Comparison of ENCODE assay signal across 18 cellular contexts in the genomic region with DNA sequence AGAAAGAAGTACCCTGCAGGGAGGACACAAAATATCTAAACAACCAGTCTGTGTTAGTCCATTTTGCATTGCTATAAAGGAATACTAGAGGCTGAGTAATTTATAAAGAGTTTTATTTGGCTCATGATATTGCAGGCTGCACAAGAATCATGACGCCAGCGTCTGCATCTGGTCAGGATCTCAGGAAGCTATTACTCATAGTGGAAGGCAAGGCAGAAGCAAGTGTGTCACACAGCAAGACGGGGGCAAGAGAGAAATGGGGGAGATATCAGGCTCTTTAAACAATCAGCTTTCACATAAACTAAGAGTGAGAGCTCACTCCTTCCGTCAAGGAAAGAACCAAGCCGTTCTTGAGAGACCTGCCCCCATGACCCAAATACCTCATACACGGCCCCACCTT.
A peak's percentile ranks its signal among the peaks of the same experiment; 100 is the strongest.
DNase-seq lines count a peak whose midpoint lies in the region; ATAC-seq and TF ChIP-seq lines count a peak whose summit lies in the region.
"Had no signal": no experiment of that assay in that cellular context is flagged by ENCODE, and none has a peak within 500 bp of the region (broad histone marks: within the 10 kb centered on the region; RNA-seq: fewer than 3 reads in every experiment).

No MANE protein-coding gene starts in this region.

- H3K9ac ChIP-seq in mesenchymal stem cell (ENCODE audit: low read length), result peak overlapping the region; percentile 31
- H3K9ac ChIP-seq: neural progenitor cell had no signal

- no peaks in the 10 kb centered on the region for H3K36me3 ChIP-seq in mesenchymal stem cell (ENCODE audit: control insufficient read depth in 1 of 2, insufficient read depth in 2 of 2, low read depth in 1 of 2, low read length in 2 of 2)
- H3K36me3 ChIP-seq: BE2C, neural progenitor cell had no signal

- TF ChIP-seq CTCF in AG10803 (conservative IDR thresholded peaks at IDR 0.05; ENCODE audit: low read length) (no peak), astrocyte of the cerebellum (IDR thresholded peaks at IDR 0.05; ENCODE audit: low read depth, low read length, missing control alignments) (no peak)

- no peak overlapping the region for H3K27ac ChIP-seq in mesenchymal stem cell (ENCODE audit: low read length, poor library complexity, severe bottlenecking)
- H3K27ac ChIP-seq: neural progenitor cell, skin epidermis had no signal

- no peak overlapping the region for H2BK15ac ChIP-seq in mesenchymal stem cell (ENCODE audit: low read depth, poor library complexity, severe bottlenecking)

- H3K18ac ChIP-seq in mesenchymal stem cell (ENCODE audit: low read depth in 1 of 2, low read length in 2 of 2), result no peak overlapping the region

- no peak overlapping the region for H2BK12ac ChIP-seq in mesenchymal stem cell (ENCODE audit: low read length in 2 of 2)

- WGBS in mesenchymal stem cell, result 49% methylated on average over 6 of the region's 6 CpGs

- H3K4ac ChIP-seq in mesenchymal stem cell (ENCODE audit: low read depth in 1 of 2, low read length in 2 of 2), result no peak overlapping the region

- H2BK120ac ChIP-seq in mesenchymal stem cell (ENCODE audit: low read depth, low read length), result no peak overlapping the region

- H2AK5ac ChIP-seq in mesenchymal stem cell (ENCODE audit: low read length, severe bottlenecking), result no peak overlapping the region

- H4K8ac ChIP-seq in mesenchymal stem cell (ENCODE audit: low read length), result no peak overlapping the region

- peaks cover 2% of the 10 kb centered on the region for H3K4me1 ChIP-seq in mesenchymal stem cell (ENCODE audit: control insufficient read depth, insufficient read depth, low read depth, low read length)
- H3K4me1 ChIP-seq: BE2C, neural progenitor cell had no signal

- no peak overlapping the region for H3K14ac ChIP-seq in mesenchymal stem cell (ENCODE audit: low read length in 2 of 2)

- H3K79me1 ChIP-seq in mesenchymal stem cell (replicated peaks; ENCODE audit: low read length, poor library complexity, severe bottlenecking), result no peaks in the 10 kb centered on the region

- no peak for ATAC-seq in GM18867 (IDR thresholded peaks at IDR 0.05; ENCODE audit: unreplicated experiment)
- no peak for ATAC-seq in HG02973 (IDR thresholded peaks at IDR 0.05; ENCODE audit: unreplicated experiment)
- ATAC-seq: HCT116; stimulated activated naive B cell treated with anti-CD40 and anti-IgM and Interleukin-4, amounts not matched to agents 10 μg/mL and 1 μg/mL and 100 μg/mL, for 72 hours had no signal

- in situ Hi-C loops in astrocyte of the cerebellum (cut with HindIII; ENCODE audit: low sequenced_read_pairs), result no loop called here

- H3K9me3 ChIP-seq in mesenchymal stem cell (ENCODE audit: control insufficient read depth, low read length), result no peaks in the 10 kb centered on the region
- H3K9me3 ChIP-seq: BE2C had no signal

- H3K4me2 ChIP-seq in mesenchymal stem cell (ENCODE audit: low read length, poor library complexity, severe bottlenecking), result no peak overlapping the region
- H3K4me2 ChIP-seq: neural progenitor cell had no signal

- no peak overlapping the region for H2BK5ac ChIP-seq in mesenchymal stem cell (ENCODE audit: low read depth, low read length, poor library complexity, severe bottlenecking)

- no peak overlapping the region for H2AFZ ChIP-seq in mesenchymal stem cell (ENCODE audit: low read depth, low read length)
- H2AFZ ChIP-seq: neural progenitor cell had no signal

- H4K91ac ChIP-seq in mesenchymal stem cell (ENCODE audit: low read length), result no peak overlapping the region

- H3K4me3 ChIP-seq in AG10803 (ENCODE audit: low read length), result no peak overlapping the region
- H3K4me3 ChIP-seq in astrocyte of the cerebellum (ENCODE audit: low read depth, low read length), result no peak overlapping the region
- peak overlapping the region in 1 of 2 experiments; percentile 23 for H3K4me3 ChIP-seq in mesenchymal stem cell (ENCODE audit: insufficient read depth in 1 of 2, low read depth in 1 of 2, low read length in 2 of 2)
- H3K4me3 ChIP-seq: neural progenitor cell, skin epidermis had no signal

- DNase-seq in AG10803 (ENCODE audit: low read depth), result peak; percentile 82
- peak; percentile 10 to 24 for DNase-seq in Kasumi-1 (lab: John Stamatoyannopoulos, UW)
- peak; percentile 29 for DNase-seq in astrocyte of the cerebellum (ENCODE audit: low read depth)
- peak; percentile 80 for DNase-seq in mesenchymal stem cell
- no peak for DNase-seq in NCI-H69 (lab: John Stamatoyannopoulos, UW)
- no peak for DNase-seq in RPMI8226
- DNase-seq: activated effector memory CD4-positive, alpha-beta T cell treated with Interleukin-2 at 50 U/mL for 16 hours; BE2C; islet precursor cell; NCI-H1436; NCI-H446; stimulated activated naive B cell treated with anti-CD40 and anti-IgM and Interleukin-4, amounts not matched to agents 10 μg/mL and 1 μg/mL and 100 μg/mL, for 72 hours; SW 1271 had no signal

- H3K27me3 ChIP-seq in mesenchymal stem cell (ENCODE audit: control insufficient read depth in 1 of 2, insufficient read depth in 1 of 2, low read length in 2 of 2), result no peaks in the 10 kb centered on the region
- H3K27me3 ChIP-seq: BE2C, neural progenitor cell had no signal

- H3K23ac ChIP-seq in mesenchymal stem cell (ENCODE audit: low read length in 2 of 2), result no peak overlapping the region

Comparison
In these comparisons a context has a peak if more than half of its experiments do, and no peak if none do; other contexts are left out.
1. DNase-seq: peak in AG10803 (single experiment), Kasumi-1 (2 of 2), astrocyte of the cerebellum (single experiment) and mesenchymal stem cell (single experiment); none in NCI-H69 (single experiment) and RPMI8226 (single experiment).